19 cellular contexts compared by ENCODE assay signal in genomic region chr11:78214331-78215194, GRCh38. TPM values are rescaled to one million over a fixed set of nuclear protein-coding genes. Genes with fewer than 3 reads are reported as not detected.
DNase-seq lines count a peak whose midpoint lies in the region; FAIRE-seq and TF ChIP-seq lines count a peak whose summit lies in the region.
"Had no signal": no experiment of that assay in that cellular context is flagged by ENCODE, and none has a peak within 500 bp of the region (broad histone marks: within the 10 kb centered on the region; RNA-seq: fewer than 3 reads in every experiment).

No MANE protein-coding gene starts in this region.

- peak; percentile 39 for DNase-seq in cardiac septum (ENCODE audit: low spot score)
- no peak for DNase-seq in right atrium auricular region (ENCODE audit: low spot score)
- DNase-seq in islet precursor cell: peak; percentile 28
- DNase-seq in H4 (ENCODE audit: low spot score): no peak
- DNase-seq in GM12892 (ENCODE audit: insufficient read length): no peak
- DNase-seq in NCI-H2227 treated with DMSO at 0.1 percent for 48 hours (lab: John Stamatoyannopoulos, UW): no peak
- DNase-seq: ACHN, DMS 273 treated with DMSO at 0.1 percent for 48 hours, H9, NCI-H1105 treated with DMSO at 0.1 percent for 48 hours, NCI-H1694, NCI-H2081 treated with DMSO at 0.1 percent for 48 hours, NCI-H510A treated with DMSO at 0.1 percent for 48 hours, NCI-H82, SHP77 had no signal

- intact Hi-C loops in cardiac septum (cut with DNase I): no loop called here

- no peak for TF ChIP-seq CTCF in right atrium auricular region (IDR thresholded peaks at IDR 0.05)

- 57% methylated on average over 12 of the region's 12 CpGs for WGBS in thymus

- H3K4me3 ChIP-seq in right atrium auricular region (no peak overlapping the region), thymus (ENCODE audit: low read length) (no peak overlapping the region)
- H3K4me3 ChIP-seq: SK-N-MC had no signal

- no peak for FAIRE-seq in GM12892 (lab: Jason Lieb, UNC)
- FAIRE-seq: G401.6 had no signal

- H3K4me1 ChIP-seq in right atrium auricular region (peaks cover 0 to 7% of the 10 kb centered on the region in 2 donors), thymus (ENCODE audit: control insufficient read depth, insufficient read depth, low read length) (peaks cover 20% of the 10 kb centered on the region)

- no peak for TF ChIP-seq POLR2A in GM12892 (IDR thresholded peaks at IDR 0.05; ENCODE audit: low read depth, low read length)

- H3K9me3 ChIP-seq in right atrium auricular region: no peaks in the 10 kb centered on the region
- no peaks in the 10 kb centered on the region for H3K9me3 ChIP-seq in KOPT-K1 (ENCODE audit: insufficient read depth, low read length, poor library complexity, severe bottlenecking)
- no peaks in the 10 kb centered on the region for H3K9me3 ChIP-seq in thymus (ENCODE audit: control insufficient read depth)

- H3K27ac ChIP-seq in right atrium auricular region (no peak overlapping the region), KOPT-K1 (ENCODE audit: low read depth, low read length, poor library complexity, severe bottlenecking) (peak overlapping the region; percentile 63), thymus (ENCODE audit: low read depth) (peak overlapping the region; percentile 77)
- H3K27ac ChIP-seq: SK-N-MC had no signal

- no peaks in the 10 kb centered on the region for H3K27me3 ChIP-seq in right atrium auricular region
- no peaks in the 10 kb centered on the region for H3K27me3 ChIP-seq in thymus (ENCODE audit: control insufficient read depth, insufficient read depth)

- H3K36me3 ChIP-seq in right atrium auricular region (peaks cover 42% of the 10 kb centered on the region), KOPT-K1 (ENCODE audit: insufficient read depth, low read length) (peaks cover 77% of the 10 kb centered on the region), thymus (ENCODE audit: control insufficient read depth, insufficient read depth) (peaks cover 46% of the 10 kb centered on the region)

RNA-seq across cellular contexts. Expression of gene USP35, which starts 25.8 kb away (rescaled TPM):
- total RNA-seq in cardiac septum (8.9 TPM), right atrium auricular region (1 to 10 TPM; 8.0 to 8.6 TPM)
- 13.1 TPM for polyA plus RNA-seq in thymus
- total RNA-seq in H4 (2014; rRNA removed; shearing (Covaris generic)): 1.5 and 1.7 TPM in 2 replicates
- 2.4 TPM for polyA plus RNA-seq in GM12892 (2012; ENCODE audit: missing spikeins)

RNA-seq across cellular contexts. Expression of gene KCTD21, which starts 26.1 kb away (rescaled TPM):
- 8.5 TPM for total RNA-seq in cardiac septum
- 10 to 100 TPM in 1 of 2 donors, 1 to 10 TPM in 1; 9.8 to 12.9 TPM for total RNA-seq in right atrium auricular region
- 5.6 TPM for polyA plus RNA-seq in thymus
- total RNA-seq in H4 (2014; rRNA removed; shearing (Covaris generic)): 2.5 and 4.9 TPM in 2 replicates
- polyA plus RNA-seq in GM12892 (2012; ENCODE audit: missing spikeins): 1.7 TPM

Comparison
In these comparisons a context has a peak if more than half of its experiments do, and no peak if none do; other contexts are left out.
1. DNase-seq: peak in cardiac septum (single experiment) and islet precursor cell (single experiment); none in right atrium auricular region (single experiment), H4 (single experiment), GM12892 (single experiment) and NCI-H2227 treated with DMSO at 0.1 percent for 48 hours (single experiment).
2. H3K27ac ChIP-seq: peak in KOPT-K1 (single experiment) and thymus (single experiment); none in right atrium auricular region (0 of 2).